Comparison of ENCODE assay signal across 13 cellular contexts in genomic region chr6:40874495-40874894, GRCh38.
DNase-seq lines count a peak whose midpoint lies in the region; ATAC-seq and TF ChIP-seq lines count a peak whose summit lies in the region.
"Had no signal": no experiment of that assay in that cellular context is flagged by ENCODE, and none has a peak within 500 bp of the region (broad histone marks: within the 10 kb centered on the region; RNA-seq: fewer than 3 reads in every experiment).

No MANE protein-coding gene starts in this region.

- in situ Hi-C loops in ACHN (cut with HindIII; ENCODE audit: low pct_ligation_motif_present, low pct_unique_long_range_greater_than_20kb, low sequenced_read_pairs), result no loop called here

- ATAC-seq in HG02610 (IDR thresholded peaks at IDR 0.05; ENCODE audit: unreplicated experiment), result no peak
- ATAC-seq: stimulated activated naive CD8-positive, alpha-beta T cell treated with anti-CD3 and anti-CD28 coated beads, Interleukin-15, amount 100 ng/mL, for 72 hours had no signal

- H3K9me3 ChIP-seq in NT2/D1 (ENCODE audit: insufficient read depth, low read length) (peaks cover 8% of the 10 kb centered on the region), esophagus (ENCODE audit: control insufficient read depth in 2 of 2, insufficient read depth in 1 of 2, low read depth in 1 of 2, low read length in 1 of 2) (no peaks in the 10 kb centered on the region)

- H3K4me3 ChIP-seq in GM12864 (ENCODE audit: low read depth, low read length) (no peak overlapping the region), NT2/D1 (ENCODE audit: insufficient read length, low read depth) (no peak overlapping the region), esophagus (ENCODE audit: low read depth in 1 of 2, low read length in 2 of 2) (no peak overlapping the region)
- H3K4me3 ChIP-seq: BLaER1 had no signal

- WGBS in esophagus, 2 donors, result 37 to 56% methylated on average over 4 of the region's 4 CpGs

- H3K36me3 ChIP-seq in NT2/D1 (ENCODE audit: insufficient read depth, insufficient read length, low read length) (no peaks in the 10 kb centered on the region), esophagus (ENCODE audit: control insufficient read depth in 2 of 2, insufficient read depth in 2 of 2, low read length in 1 of 2) (no peaks in the 10 kb centered on the region)
- H3K36me3 ChIP-seq: BLaER1 had no signal

- H3K9ac ChIP-seq in NT2/D1 (ENCODE audit: insufficient read length, low read depth), result no peak overlapping the region
- H3K9ac ChIP-seq: BLaER1 had no signal

- DNase-seq in ACHN (peak; percentile 6), GM12864 (ENCODE audit: low read depth) (no peak), NT2/D1 (ENCODE audit: low read depth, low spot score) (peak; percentile 9), caudate nucleus (lab: John Stamatoyannopoulos, UW) (no peak), mucosa of gallbladder (ENCODE audit: low spot score) (no peak), GM10266 (ENCODE audit: extremely low spot score) (no peak)
- DNase-seq: activated naive CD8-positive, alpha-beta T cell treated with anti-CD3 and anti-CD28 coated beads for 36 hours; NCI-H2029 treated with DMSO at 0.1 percent for 48 hours; retina; stimulated activated naive CD8-positive, alpha-beta T cell treated with anti-CD3 and anti-CD28 coated beads, Interleukin-15, amount 100 ng/mL, for 72 hours had no signal

- TF ChIP-seq CTCF in GM12864 (IDR thresholded peaks at IDR 0.05; ENCODE audit: low read depth, low read length, missing control alignments) (peak; percentile 18), GM10266 (IDR thresholded peaks at IDR 0.05; ENCODE audit: control insufficient read depth, insufficient read depth, low read depth, missing control alignments) (no peak)

- H3K27ac ChIP-seq in esophagus (ENCODE audit: low read depth in 2 of 2, low read length in 1 of 2) (peak overlapping the region; percentile 38 to 66), caudate nucleus (ENCODE audit: low read depth, low read length) (no peak overlapping the region)
- H3K27ac ChIP-seq: BLaER1 had no signal

- H3K4me1 ChIP-seq in NT2/D1 (ENCODE audit: insufficient read depth, insufficient read length) (no peaks in the 10 kb centered on the region), esophagus (ENCODE audit: control insufficient read depth in 2 of 2, insufficient read depth in 2 of 2, low read length in 1 of 2) (peaks cover 0 to 20% of the 10 kb centered on the region in 2 donors)
- H3K4me1 ChIP-seq: BLaER1 had no signal

- H3K27me3 ChIP-seq in NT2/D1 (ENCODE audit: insufficient read depth, insufficient read length) (no peaks in the 10 kb centered on the region), esophagus (ENCODE audit: control insufficient read depth in 1 of 2, insufficient read depth in 2 of 2, low read length in 2 of 2) (no peaks in the 10 kb centered on the region)
- H3K27me3 ChIP-seq: BLaER1 had no signal

Comparison
In these comparisons a context has a peak if more than half of its experiments do, and no peak if none do; other contexts are left out.
1. DNase-seq: peak in ACHN (single experiment) and NT2/D1 (single experiment); none in GM12864 (single experiment), caudate nucleus (0 of 61), mucosa of gallbladder (single experiment) and GM10266 (single experiment).